15 cellular contexts compared by ENCODE assay signal in the genomic region with DNA sequence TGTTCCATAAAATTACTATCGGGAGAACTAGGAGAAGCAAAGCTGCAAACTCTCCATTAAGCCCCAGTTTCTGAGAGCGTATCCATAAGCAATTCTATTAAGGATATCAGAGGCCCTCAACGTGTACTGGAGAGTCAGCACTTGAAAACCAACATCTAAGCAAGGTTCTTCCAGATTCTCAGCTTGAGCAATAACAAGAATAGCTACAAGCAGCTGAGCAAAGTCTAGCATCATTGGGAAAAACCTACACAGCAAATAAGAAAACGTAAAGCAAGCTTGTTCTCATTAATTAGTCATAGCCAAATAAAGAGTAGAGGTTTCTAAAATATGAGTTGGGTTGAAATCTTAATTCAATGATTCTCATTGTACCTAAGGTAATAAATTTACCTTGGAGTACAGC.
"Had no signal": no experiment of that assay in that cellular context is flagged by ENCODE, and none has a peak within 500 bp of the region (broad histone marks: within the 10 kb centered on the region; RNA-seq: fewer than 3 reads in every experiment).

No MANE protein-coding gene starts in this region.

- H3K36me3 Mint-ChIP-seq: natural killer cell treated with Interleukin-12 subunit alpha and Interleukin-12 subunit beta and Interleukin-15 and Interleukin-18, amount 100 ng/mL, for 72 hours had no signal

- H3K4me3 ChIP-seq: tibial artery had no signal

- H3K27me3 Mint-ChIP-seq: natural killer cell treated with Interleukin-12 subunit alpha and Interleukin-12 subunit beta and Interleukin-15 and Interleukin-18, amount 100 ng/mL, for 72 hours; stimulated activated memory B cell treated with anti-CD40 and anti-IgM and Interleukin-4, amounts not matched to agents 10 μg/mL and 1 μg/mL and 100 μg/mL, for 72 hours had no signal

- H3K4me3 Mint-ChIP-seq: activated CD8-positive, alpha-beta T cell treated with anti-CD3 and anti-CD28 coated beads, Interleukin-2, amount 10 ng/mL, durations not matched to agents 7 days and 5 days; immature natural killer cell; natural killer cell treated with Interleukin-12 subunit alpha and Interleukin-12 subunit beta and Interleukin-15 and Interleukin-18, amount 100 ng/mL, for 72 hours; stimulated activated memory B cell treated with anti-CD40 and anti-IgM and Interleukin-4, amounts not matched to agents 10 μg/mL and 1 μg/mL and 100 μg/mL, for 72 hours had no signal

- H3K27me3 ChIP-seq: foreskin keratinocyte, tibial artery had no signal

- H3K4me1 ChIP-seq: foreskin keratinocyte had no signal

- H3K9me3 ChIP-seq: tibial artery had no signal

- ATAC-seq: activated CD8-positive, alpha-beta T cell treated with anti-CD3 and anti-CD28 coated beads, Interleukin-2, amount 10 ng/mL, durations not matched to agents 7 days and 5 days; foreskin keratinocyte; stimulated activated memory B cell treated with anti-CD40 and anti-IgM and Interleukin-4, amounts not matched to agents 10 μg/mL and 1 μg/mL and 100 μg/mL, for 72 hours had no signal

- H3K27ac Mint-ChIP-seq: activated CD8-positive, alpha-beta T cell treated with anti-CD3 and anti-CD28 coated beads, Interleukin-2, amount 10 ng/mL, durations not matched to agents 7 days and 5 days; immature natural killer cell; natural killer cell treated with Interleukin-12 subunit alpha and Interleukin-12 subunit beta and Interleukin-15 and Interleukin-18, amount 100 ng/mL, for 72 hours; stimulated activated memory B cell treated with anti-CD40 and anti-IgM and Interleukin-4, amounts not matched to agents 10 μg/mL and 1 μg/mL and 100 μg/mL, for 72 hours had no signal

- H3K36me3 ChIP-seq: tibial artery, WERI-Rb-1 had no signal

- DNase-seq: activated CD4-positive, alpha-beta T cell treated with anti-CD3 and anti-CD28 coated beads for 4 hours; activated CD8-positive, alpha-beta memory T cell treated with anti-CD3 and anti-CD28 coated beads, Interleukin-2, amount 50 U/mL, for 4 hours; activated CD8-positive, alpha-beta T cell treated with anti-CD3 and anti-CD28 coated beads, Interleukin-2, amount 10 ng/mL, durations not matched to agents 7 days and 5 days; activated naive CD4-positive, alpha-beta T cell treated with Interleukin-2 at 50 U/mL for 16 hours; aorta; cortex of kidney; effector CD8-positive, alpha-beta T cell; foreskin keratinocyte; immature natural killer cell; mesendoderm; nucleus accumbens; tibial artery; WERI-Rb-1 had no signal

- H3K27ac ChIP-seq: foreskin keratinocyte, tibial artery, WERI-Rb-1 had no signal

- H3K9me3 Mint-ChIP-seq: immature natural killer cell; natural killer cell treated with Interleukin-12 subunit alpha and Interleukin-12 subunit beta and Interleukin-15 and Interleukin-18, amount 100 ng/mL, for 72 hours; stimulated activated memory B cell treated with anti-CD40 and anti-IgM and Interleukin-4, amounts not matched to agents 10 μg/mL and 1 μg/mL and 100 μg/mL, for 72 hours had no signal
